34 cellular contexts compared by ENCODE assay signal in the genomic region with DNA sequence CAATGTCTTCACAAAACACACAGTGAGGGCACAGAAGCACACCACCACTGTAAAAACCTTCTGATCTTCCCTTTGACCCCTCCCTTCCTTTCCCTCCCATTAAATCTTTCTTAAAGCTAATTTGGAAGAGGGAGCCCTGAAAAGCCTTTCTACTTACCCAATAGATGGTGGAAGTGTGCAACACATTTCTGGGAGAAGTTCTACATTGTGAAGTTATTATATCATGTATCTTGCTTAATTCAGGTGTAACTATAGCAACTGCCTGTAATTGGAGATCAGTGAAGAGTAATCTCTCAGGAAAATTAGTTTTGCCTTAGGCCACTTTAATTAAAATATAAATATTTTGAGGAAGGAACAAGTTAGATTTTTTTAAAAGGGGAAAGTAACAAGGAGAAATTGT.
DNase-seq lines count a peak whose midpoint lies in the region; ATAC-seq and TF ChIP-seq lines count a peak whose summit lies in the region.
"Had no signal": no experiment of that assay in that cellular context is flagged by ENCODE, and none has a peak within 500 bp of the region (broad histone marks: within the 10 kb centered on the region; RNA-seq: fewer than 3 reads in every experiment).

No MANE protein-coding gene starts in this region.

- no peak overlapping the region for H3K9ac ChIP-seq in mammary epithelial cell (ENCODE audit: insufficient read depth, low read length)
- H3K9ac ChIP-seq: neural progenitor cell, parathyroid adenoma had no signal

- H3K4me1 Mint-ChIP-seq in MCF 10A (ENCODE audit: insufficient read depth, unreplicated experiment) (no peaks in the 10 kb centered on the region), endothelial cell (ENCODE audit: unreplicated experiment) (no peaks in the 10 kb centered on the region)
- H3K4me1 Mint-ChIP-seq in naive thymus-derived CD4-positive, alpha-beta T cell: no peaks in the 10 kb centered on the region
- H3K4me1 Mint-ChIP-seq: activated CD4-positive, alpha-beta memory T cell treated with anti-CD3 and anti-CD28 coated beads, Interleukin-2, amount 10 ng/mL, durations not matched to agents 7 days and 5 days had no signal

- H2AFZ ChIP-seq in mammary epithelial cell (ENCODE audit: low read depth, low read length): no peak overlapping the region
- H2AFZ ChIP-seq: neural progenitor cell, parathyroid adenoma had no signal

- ATAC-seq in RWPE2 (ENCODE audit: low read depth) (peak; percentile 55; the same call in 2 of the 3 replicates), right cardiac atrium (no peak)
- no peak for ATAC-seq in naive thymus-derived CD4-positive, alpha-beta T cell
- ATAC-seq: CD8-positive, alpha-beta T cell; Panc1; stimulated activated naive CD8-positive, alpha-beta T cell treated with anti-CD3 and anti-CD28 coated beads, Interleukin-15, Interleukin-2, amounts not matched to agents 100 U/mL and 50 U/mL, for 24 hours had no signal

- H3K27ac ChIP-seq in mammary epithelial cell (ENCODE audit: insufficient read depth, low read depth, low read length): no peak overlapping the region
- no peak overlapping the region for H3K27ac ChIP-seq in RWPE2 (ENCODE audit: poor library complexity, severe bottlenecking)
- no peak overlapping the region for H3K27ac ChIP-seq in right cardiac atrium (ENCODE audit: low read length)
- H3K27ac ChIP-seq in naive thymus-derived CD4-positive, alpha-beta T cell (ENCODE audit: low read depth, low read length): no peak overlapping the region
- H3K27ac ChIP-seq: dorsolateral prefrontal cortex, heart left ventricle, left ventricle myocardium inferior, neural progenitor cell, parathyroid adenoma, spleen had no signal

- H3K36me3 ChIP-seq in mammary epithelial cell (ENCODE audit: insufficient read depth, low read length) (no peaks in the 10 kb centered on the region), RWPE2 (ENCODE audit: low read depth) (no peaks in the 10 kb centered on the region)
- no peaks in the 10 kb centered on the region for H3K36me3 ChIP-seq in naive thymus-derived CD4-positive, alpha-beta T cell (ENCODE audit: control insufficient read depth in 2 of 3, insufficient read depth in 3 of 3, low read length in 3 of 3)
- H3K36me3 ChIP-seq: BE2C, HAP-1, heart left ventricle, left ventricle myocardium inferior, neural progenitor cell, spleen had no signal

- H3K9me3 ChIP-seq in mammary epithelial cell (replicated peaks; ENCODE audit: insufficient read depth, low read length) (no peaks in the 10 kb centered on the region), RWPE2 (ENCODE audit: severe bottlenecking) (no peaks in the 10 kb centered on the region), right cardiac atrium (ENCODE audit: control insufficient read depth, low read length) (no peaks in the 10 kb centered on the region)
- no peaks in the 10 kb centered on the region for H3K9me3 ChIP-seq in naive thymus-derived CD4-positive, alpha-beta T cell (ENCODE audit: control insufficient read depth in 2 of 3, low read length in 3 of 3)
- H3K9me3 ChIP-seq: BE2C, HAP-1, heart left ventricle, left ventricle myocardium inferior, spleen had no signal

- dilution Hi-C loops in mammary epithelial cell (cut with HindIII; ENCODE audit: low sequenced_read_pairs): loop anchor here (5.0 kb wide), 1 partner anchor 69 kb away; no protein-coding TSS in a partner anchor

- H3K36me3 Mint-ChIP-seq in MCF 10A (ENCODE audit: insufficient read depth, unreplicated experiment): no peaks in the 10 kb centered on the region
- no peaks in the 10 kb centered on the region for H3K36me3 Mint-ChIP-seq in naive thymus-derived CD4-positive, alpha-beta T cell
- no peaks in the 10 kb centered on the region for H3K36me3 Mint-ChIP-seq in endothelial cell (ENCODE audit: low read depth, unreplicated experiment)
- H3K36me3 Mint-ChIP-seq: CD8-positive, alpha-beta T cell; neural progenitor cell had no signal

- in situ Hi-C loops in mammary epithelial cell (cut with MboI; ENCODE audit: low sequenced_read_pairs in 2 of 2): no loop called here

- DNase-seq in MCF 10A (ENCODE audit: unreplicated experiment) (peak; percentile 52), mammary epithelial cell (no peak), RWPE2 (ENCODE audit: low spot score) (no peak), fibroblast of gingiva (ENCODE audit: low read depth) (peak; percentile 75), right cardiac atrium (no peak), NCI-H1436 treated with DMSO at 0.1 percent for 48 hours (lab: John Stamatoyannopoulos, UW) (no peak), endothelial cell (ENCODE audit: low spot score) (no peak)
- no peak for DNase-seq in naive thymus-derived CD4-positive, alpha-beta T cell
- DNase-seq: activated CD4-positive, alpha-beta memory T cell treated with anti-CD3 and anti-CD28 coated beads, Interleukin-2, amount 10 ng/mL, durations not matched to agents 7 days and 5 days; activated CD4-positive, alpha-beta T cell treated with anti-CD3 and anti-CD28 coated beads for 1 hour; activated CD8-positive, alpha-beta memory T cell treated with anti-CD3 and anti-CD28 coated beads, Interleukin-2, amount 50 U/mL, for 48 hours; activated naive CD4-positive, alpha-beta T cell treated with Interleukin-2 at 50 U/mL for 16 hours; BE2C; CD8-positive, alpha-beta T cell; dorsolateral prefrontal cortex; foreskin fibroblast; heart left ventricle; left ventricle myocardium inferior; MM.1S; NCI-H1417 treated with DMSO at 0.1 percent for 48 hours; NCI-H2081 treated with DMSO at 0.1 percent for 48 hours; NCI-H446 treated with DMSO at 0.1 percent for 48 hours; NCI-H774; retina; SIG-M5; spleen; stimulated activated CD4-positive, alpha-beta T cell treated with anti-CD3 and anti-CD28 coated beads, Interleukin-2, amount 100 ng/mL, for 24 hours; stimulated activated naive CD8-positive, alpha-beta T cell treated with anti-CD3 and anti-CD28 coated beads, Interleukin-15, Interleukin-2, amounts not matched to agents 100 U/mL and 50 U/mL, for 24 hours had no signal

- H3K79me2 ChIP-seq in mammary epithelial cell (ENCODE audit: insufficient read depth, low read length): no peaks in the 10 kb centered on the region
- H3K79me2 ChIP-seq: parathyroid adenoma had no signal

- BruUV-seq in MCF 10A (replicated peaks; lab: Mats Ljungman, UMichigan) (no TSS peak), mammary epithelial cell (replicated peaks; lab: Mats Ljungman, UMichigan) (no TSS peak)

- H3K9me3 Mint-ChIP-seq in MCF 10A (ENCODE audit: unreplicated experiment) (no peaks in the 10 kb centered on the region), endothelial cell (ENCODE audit: unreplicated experiment) (no peaks in the 10 kb centered on the region)
- H3K9me3 Mint-ChIP-seq in naive thymus-derived CD4-positive, alpha-beta T cell: no peaks in the 10 kb centered on the region
- H3K9me3 Mint-ChIP-seq: activated CD4-positive, alpha-beta memory T cell treated with anti-CD3 and anti-CD28 coated beads, Interleukin-2, amount 10 ng/mL, durations not matched to agents 7 days and 5 days; activated T-helper 1 cell treated with anti-CD3 and anti-CD28 coated beads, Interleukin-12 subunit alpha, Interleukin-12 subunit beta, Interleukin-2, Interleukin-4 antibody, amounts not matched to agents 30 ng/mL and 10 ng/mL and 1 ng/mL, durations not matched to agents 14 hours and 24 hours and 36 hours; CD8-positive, alpha-beta T cell; neural progenitor cell; T-helper 2 cell treated with Interferon-gamma antibody and Interleukin-4, amounts not matched to agents 5 μg/mL and 100 μg/mL, for 36 hours had no signal

- TF ChIP-seq CTCF in MCF 10A (IDR thresholded peaks at IDR 0.05; ENCODE audit: unreplicated experiment) (no peak), mammary epithelial cell (conservative IDR thresholded peaks at IDR 0.05 in 1 of 2, IDR thresholded peaks at IDR 0.05 in 1 of 2; ENCODE audit: extremely low read depth in 1 of 2, insufficient read depth in 1 of 2, low read depth in 1 of 2, low read length in 2 of 2) (no peak), RWPE2 (IDR thresholded peaks at IDR 0.05; ENCODE audit: poor library complexity, severe bottlenecking) (peak; percentile 14), endothelial cell (IDR thresholded peaks at IDR 0.05; ENCODE audit: unreplicated experiment) (no peak)

- H3K27me3 Mint-ChIP-seq in MCF 10A (ENCODE audit: insufficient read depth, unreplicated experiment): peaks cover 47% of the 10 kb centered on the region
- H3K27me3 Mint-ChIP-seq in naive thymus-derived CD4-positive, alpha-beta T cell: peaks cover 7 to 46% (median 28%) of the 10 kb centered on the region in 5 donors
- peaks cover 2% of the 10 kb centered on the region for H3K27me3 Mint-ChIP-seq in endothelial cell (ENCODE audit: unreplicated experiment)
- H3K27me3 Mint-ChIP-seq: activated CD4-positive, alpha-beta memory T cell treated with anti-CD3 and anti-CD28 coated beads, Interleukin-2, amount 10 ng/mL, durations not matched to agents 7 days and 5 days had no signal

- H3K4me3 Mint-ChIP-seq in MCF 10A (ENCODE audit: unreplicated experiment) (no peak overlapping the region), endothelial cell (ENCODE audit: unreplicated experiment) (no peak overlapping the region)
- H3K4me3 Mint-ChIP-seq in naive thymus-derived CD4-positive, alpha-beta T cell: no peak overlapping the region
- H3K4me3 Mint-ChIP-seq: activated CD4-positive, alpha-beta memory T cell treated with anti-CD3 and anti-CD28 coated beads, Interleukin-2, amount 10 ng/mL, durations not matched to agents 7 days and 5 days; activated T-helper 1 cell treated with anti-CD3 and anti-CD28 coated beads, Interleukin-12 subunit alpha, Interleukin-12 subunit beta, Interleukin-2, Interleukin-4 antibody, amounts not matched to agents 30 ng/mL and 10 ng/mL and 1 ng/mL, durations not matched to agents 14 hours and 24 hours and 36 hours; CD8-positive, alpha-beta T cell; neural progenitor cell; T-helper 2 cell treated with Interferon-gamma antibody and Interleukin-4, amounts not matched to agents 5 μg/mL and 100 μg/mL, for 36 hours had no signal

- intact Hi-C loops in MCF 10A (cut with micrococcal nuclease) (no loop called here), mammary epithelial cell (cut with micrococcal nuclease) (no loop called here), right cardiac atrium (cut with DNase I) (no loop called here)
- intact Hi-C loops in naive thymus-derived CD4-positive, alpha-beta T cell (cut with micrococcal nuclease): no loop called here

- no peaks in the 10 kb centered on the region for H3K4me1 ChIP-seq in mammary epithelial cell (ENCODE audit: insufficient read depth, low read length)
- H3K4me1 ChIP-seq in RWPE2 (ENCODE audit: insufficient read depth, poor library complexity, severe bottlenecking): peaks cover 7% of the 10 kb centered on the region
- H3K4me1 ChIP-seq in right cardiac atrium (ENCODE audit: control insufficient read depth, insufficient read depth, low read length): no peaks in the 10 kb centered on the region
- H3K4me1 ChIP-seq in naive thymus-derived CD4-positive, alpha-beta T cell (ENCODE audit: control insufficient read depth in 2 of 2, insufficient read depth in 2 of 2, low read length in 2 of 2): no peaks in the 10 kb centered on the region
- H3K4me1 ChIP-seq: BE2C, heart left ventricle, left ventricle myocardium inferior, neural progenitor cell, parathyroid adenoma, spleen had no signal

- H3K27me3 ChIP-seq in mammary epithelial cell (ENCODE audit: insufficient read depth, low read length) (peaks cover 7% of the 10 kb centered on the region), RWPE2 (ENCODE audit: insufficient read depth, poor library complexity, severe bottlenecking) (no peaks in the 10 kb centered on the region), right cardiac atrium (ENCODE audit: control insufficient read depth, insufficient read depth) (no peaks in the 10 kb centered on the region)
- no peaks in the 10 kb centered on the region for H3K27me3 ChIP-seq in naive thymus-derived CD4-positive, alpha-beta T cell (ENCODE audit: control insufficient read depth in 2 of 2, insufficient read depth in 2 of 2, low read length in 2 of 2)
- H3K27me3 ChIP-seq: dorsolateral prefrontal cortex, neural progenitor cell had no signal

- H4K20me1 ChIP-seq in mammary epithelial cell (ENCODE audit: insufficient read depth, low read length): no peaks in the 10 kb centered on the region

- CTCF ChIA-PET in MCF 10A (lab: Yijun Ruan, JAX) (no interaction called here), mammary epithelial cell (lab: Charles Lee; ENCODE audit: low non-redundant PET) (no interaction called here)
- CTCF ChIA-PET in naive thymus-derived CD4-positive, alpha-beta T cell (lab: Charles Lee): no interaction called here

- no peak overlapping the region for H3K4me3 ChIP-seq in mammary epithelial cell (replicated peaks in 1 of 3; ENCODE audit: insufficient read depth in 1 of 3, low read depth in 2 of 3, low read length in 3 of 3)
- H3K4me3 ChIP-seq in RWPE2 (ENCODE audit: severe bottlenecking): no peak overlapping the region
- H3K4me3 ChIP-seq in right cardiac atrium (ENCODE audit: low read length): no peak overlapping the region
- H3K4me3 ChIP-seq in naive thymus-derived CD4-positive, alpha-beta T cell (ENCODE audit: low read length): no peak overlapping the region
- H3K4me3 ChIP-seq: dorsolateral prefrontal cortex, HAP-1, heart left ventricle, left ventricle myocardium inferior, neural progenitor cell, spleen had no signal

- no peak overlapping the region for H3K4me2 ChIP-seq in mammary epithelial cell (ENCODE audit: insufficient read depth, low read depth, low read length)
- H3K4me2 ChIP-seq: neural progenitor cell had no signal

- POLR2A ChIA-PET in MCF 10A (lab: Yijun Ruan, JAX): interaction anchor here (0.7 kb wide), 1 partner anchor 344 kb away, joined by 3 read pairs; no protein-coding TSS in a partner anchor
- POLR2A ChIA-PET in naive thymus-derived CD4-positive, alpha-beta T cell (lab: Charles Lee): no interaction called here

- H3K27ac Mint-ChIP-seq in MCF 10A (ENCODE audit: low read depth, unreplicated experiment): no peak overlapping the region
- no peak overlapping the region for H3K27ac Mint-ChIP-seq in naive thymus-derived CD4-positive, alpha-beta T cell
- no peak overlapping the region for H3K27ac Mint-ChIP-seq in endothelial cell (ENCODE audit: unreplicated experiment)
- H3K27ac Mint-ChIP-seq: activated CD4-positive, alpha-beta memory T cell treated with anti-CD3 and anti-CD28 coated beads, Interleukin-2, amount 10 ng/mL, durations not matched to agents 7 days and 5 days; activated T-helper 1 cell treated with anti-CD3 and anti-CD28 coated beads, Interleukin-12 subunit alpha, Interleukin-12 subunit beta, Interleukin-2, Interleukin-4 antibody, amounts not matched to agents 30 ng/mL and 10 ng/mL and 1 ng/mL, durations not matched to agents 14 hours and 24 hours and 36 hours; CD8-positive, alpha-beta T cell; neural progenitor cell; T-helper 2 cell treated with Interferon-gamma antibody and Interleukin-4, amounts not matched to agents 5 μg/mL and 100 μg/mL, for 36 hours had no signal

Comparison
In these comparisons a context has a peak if more than half of its experiments do, and no peak if none do; other contexts are left out.
1. DNase-seq: peak in MCF 10A (single experiment) and fibroblast of gingiva (single experiment); none in mammary epithelial cell (single experiment), RWPE2 (single experiment), right cardiac atrium (0 of 3), NCI-H1436 treated with DMSO at 0.1 percent for 48 hours (single experiment), naive thymus-derived CD4-positive, alpha-beta T cell (0 of 9) and endothelial cell (single experiment).